Comparison of ENCODE assay signal across 31 cellular contexts in the genomic region with DNA sequence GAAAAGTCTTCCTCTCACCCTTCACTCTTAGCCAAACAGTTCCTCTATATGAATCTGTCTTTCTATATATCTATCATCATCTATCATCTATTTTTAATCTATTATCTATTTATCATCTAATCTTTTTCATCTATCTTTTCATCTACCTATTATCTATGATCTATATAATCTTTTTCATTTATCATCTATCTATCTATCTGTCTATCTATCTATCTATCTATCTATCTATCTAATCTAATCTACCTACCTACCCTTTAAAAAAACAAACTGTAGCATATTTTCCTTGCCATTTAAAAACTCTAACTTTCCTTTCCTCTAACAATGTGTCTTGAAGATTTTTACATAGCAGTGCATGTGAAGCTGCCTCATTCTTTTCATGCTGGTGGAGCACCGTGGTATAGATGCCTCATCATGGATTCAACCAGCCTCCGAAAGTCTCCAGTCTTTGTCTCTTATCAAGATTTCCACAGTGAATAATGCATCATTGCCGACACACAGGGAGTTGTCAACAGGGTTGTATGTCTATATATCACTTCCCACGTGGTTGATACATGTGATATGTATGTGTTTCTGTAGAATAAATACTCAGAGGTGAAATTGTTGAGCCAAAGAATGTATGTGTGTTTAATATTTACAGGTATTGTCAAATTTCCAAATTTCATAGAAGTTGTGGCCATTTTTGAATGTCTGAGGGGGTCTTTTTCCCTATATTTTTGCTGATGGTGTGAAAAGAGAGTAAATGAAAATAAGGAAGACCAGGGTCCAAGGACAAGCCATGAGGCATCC.
"Had no signal": no experiment of that assay in that cellular context is flagged by ENCODE, and none has a peak within 500 bp of the region (broad histone marks: within the 10 kb centered on the region; RNA-seq: fewer than 3 reads in every experiment).

No MANE protein-coding gene starts in this region.

- H3K36me3 ChIP-seq: colonic mucosa, heart right ventricle, left lung, ovary, suprapubic skin, transverse colon, vagina had no signal

- H3K27ac ChIP-seq: colonic mucosa, epithelial cell of prostate, foreskin keratinocyte, heart right ventricle, left lung, ovary, suprapubic skin, transverse colon, vagina had no signal

- H3K9me3 Mint-ChIP-seq: dendritic cell treated with granulocyte-macrophage colony-stimulating factor and Interleukin-4, amounts not matched to agents 40 ng/mL and 50 ng/mL, for 4 days; endodermal cell; mesothelial cell of epicardium; naive B cell; natural killer cell treated with Interleukin-12 subunit alpha and Interleukin-12 subunit beta and Interleukin-15 and Interleukin-18, amount 100 ng/mL, for 72 hours; neural crest cell; stimulated activated naive CD8-positive, alpha-beta T cell treated with anti-CD3 and anti-CD28 coated beads, Interleukin-15, amount 100 ng/mL, for 72 hours had no signal

- H3K4me1 ChIP-seq: foreskin keratinocyte, suprapubic skin had no signal

- ATAC-seq: esophagus mucosa; foreskin keratinocyte; heart right ventricle; left cardiac atrium; left lung; mucosa of descending colon; natural killer cell treated with Interleukin-12 subunit alpha and Interleukin-12 subunit beta and Interleukin-15 and Interleukin-18, amount 100 ng/mL, for 72 hours; sciatic nerve; stimulated activated naive CD8-positive, alpha-beta T cell treated with anti-CD3 and anti-CD28 coated beads, Interleukin-15, amount 100 ng/mL, for 72 hours had no signal

- FAIRE-seq: islet of Langerhans had no signal

- H3K27me3 ChIP-seq: colonic mucosa, heart right ventricle, left lung, ovary, suprapubic skin, transverse colon, vagina had no signal

- H3K4me1 Mint-ChIP-seq: neural crest cell had no signal

- H3K36me3 Mint-ChIP-seq: mesothelial cell of epicardium; natural killer cell treated with Interleukin-12 subunit alpha and Interleukin-12 subunit beta and Interleukin-15 and Interleukin-18, amount 100 ng/mL, for 72 hours had no signal

- DNase-seq: colonic mucosa; effector CD8-positive, alpha-beta T cell; endodermal cell; foreskin keratinocyte; glutamatergic neuron; heart right ventricle; hippocampal formation; left cardiac atrium; left lung; mesenchymal stem cell; mucosa of descending colon; naive B cell; ovary; stimulated activated CD4-positive, alpha-beta T cell treated with anti-CD3 and anti-CD28 coated beads, Interleukin-12 subunit alpha, Interleukin-12 subunit beta, amount 100 ng/mL, for 4 hours; stimulated activated CD4-positive, alpha-beta T cell treated with anti-CD3 and anti-CD28 coated beads, Interleukin-1b, Interleukin-23, amount 100 ng/mL, for 48 hours; stimulated activated CD4-positive, alpha-beta T cell treated with anti-CD3 and anti-CD28 coated beads, Interleukin-4, amount 100 ng/mL, for 1 hour; stimulated activated CD8-positive, alpha-beta memory T cell treated with anti-CD3 and anti-CD28 coated beads, Interleukin-4, amount 100 ng/mL, for 48 hours; stimulated activated naive CD4-positive, alpha-beta T cell; stimulated activated naive CD8-positive, alpha-beta T cell treated with anti-CD3 and anti-CD28 coated beads, Interleukin-15, amount 100 ng/mL, for 72 hours; transverse colon had no signal

- H3K4me2 ChIP-seq: smooth muscle cell had no signal

- H3K4me3 Mint-ChIP-seq: dendritic cell treated with granulocyte-macrophage colony-stimulating factor and Interleukin-4, amounts not matched to agents 40 ng/mL and 50 ng/mL, for 4 days; endodermal cell; mesothelial cell of epicardium; natural killer cell treated with Interleukin-12 subunit alpha and Interleukin-12 subunit beta and Interleukin-15 and Interleukin-18, amount 100 ng/mL, for 72 hours; neural crest cell; stimulated activated naive CD8-positive, alpha-beta T cell treated with anti-CD3 and anti-CD28 coated beads, Interleukin-15, amount 100 ng/mL, for 72 hours had no signal

- H3K9me3 ChIP-seq: colonic mucosa, heart right ventricle, left lung, mucosa of descending colon, ovary, suprapubic skin, transverse colon, vagina had no signal

- H3K27ac Mint-ChIP-seq: dendritic cell treated with granulocyte-macrophage colony-stimulating factor and Interleukin-4, amounts not matched to agents 40 ng/mL and 50 ng/mL, for 4 days; endodermal cell; mesothelial cell of epicardium; natural killer cell treated with Interleukin-12 subunit alpha and Interleukin-12 subunit beta and Interleukin-15 and Interleukin-18, amount 100 ng/mL, for 72 hours; stimulated activated naive CD8-positive, alpha-beta T cell treated with anti-CD3 and anti-CD28 coated beads, Interleukin-15, amount 100 ng/mL, for 72 hours had no signal

- H3K4me3 ChIP-seq: colonic mucosa, heart right ventricle, left lung, mucosa of descending colon, ovary, smooth muscle cell, suprapubic skin, transverse colon, vagina had no signal
